ENCODE assay signal across 13 cellular contexts in the genomic region with DNA sequence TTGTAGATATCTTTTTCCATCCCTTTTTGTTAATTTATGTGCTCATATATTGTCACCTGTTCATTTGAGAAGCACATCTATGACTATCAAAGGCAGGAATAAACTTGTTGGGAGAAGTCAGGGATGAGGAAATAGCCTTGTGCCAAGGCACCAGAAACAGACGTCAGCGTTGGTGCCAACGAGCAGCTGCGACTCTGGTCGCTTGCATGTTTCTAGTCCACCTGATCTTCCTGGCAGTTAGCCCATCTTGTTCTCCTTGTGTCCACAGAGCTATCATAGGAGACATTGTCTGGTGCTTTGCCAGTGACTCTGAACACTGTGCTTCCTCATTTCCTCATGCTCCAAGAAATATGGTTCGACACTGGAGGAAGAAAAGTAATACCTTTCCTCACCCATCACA.
DNase-seq lines count a peak whose midpoint lies in the region; ATAC-seq and TF ChIP-seq lines count a peak whose summit lies in the region.
"Had no signal": no experiment of that assay in that cellular context is flagged by ENCODE, and none has a peak within 500 bp of the region (broad histone marks: within the 10 kb centered on the region; RNA-seq: fewer than 3 reads in every experiment).

No MANE protein-coding gene starts in this region.

- H3K27ac ChIP-seq in adrenal gland = no peak overlapping the region
- no peak overlapping the region for H3K27ac ChIP-seq in suprapubic skin
- H3K27ac ChIP-seq: BLaER1 treated with 17β-estradiol and CSF1 and Interleukin-3, amounts not matched to agents 10 nM and 100 nM had no signal

- peaks cover 0 to 13% of the 10 kb centered on the region in 2 donors for H3K4me1 ChIP-seq in adrenal gland (replicated peaks in 1 of 2)
- H3K4me1 ChIP-seq in mucosa of descending colon (ENCODE audit: low read depth) = peaks cover 6% of the 10 kb centered on the region
- peaks cover 2% of the 10 kb centered on the region for H3K4me1 ChIP-seq in suprapubic skin
- H3K4me1 ChIP-seq: BLaER1 treated with 17β-estradiol and CSF1 and Interleukin-3, amounts not matched to agents 10 nM and 100 nM had no signal

- intact Hi-C loops in adrenal gland (cut with DNase I) (no loop called here), mucosa of descending colon (cut with DNase I, micrococcal nuclease) (no loop called here)

- TF ChIP-seq CTCF in adrenal gland (IDR thresholded peaks at IDR 0.05) (no peak), mucosa of descending colon (IDR thresholded peaks at IDR 0.05) (no peak), suprapubic skin (IDR thresholded peaks at IDR 0.05) (no peak)

- 62 to 81% (median 74%) methylated on average over 6 of the region's 6 CpGs for WGBS in adrenal gland, 4 donors
- 40% methylated on average over 6 of the region's 6 CpGs for WGBS in suprapubic skin

- ATAC-seq in mucosa of descending colon (peak; percentile 93), HG02840 (IDR thresholded peaks at IDR 0.05; ENCODE audit: low FRiP score, unreplicated experiment) (no peak), GM18868 (IDR thresholded peaks at IDR 0.05; ENCODE audit: unreplicated experiment) (no peak)
- ATAC-seq: stimulated activated naive CD8-positive, alpha-beta T cell treated with anti-CD3 and anti-CD28 coated beads, Interleukin-15, amount 100 ng/mL, for 72 hours had no signal

- H3K9me3 ChIP-seq in adrenal gland (replicated peaks in 1 of 3) = no peaks in the 10 kb centered on the region
- H3K9me3 ChIP-seq in mucosa of descending colon = no peaks in the 10 kb centered on the region
- no peaks in the 10 kb centered on the region for H3K9me3 ChIP-seq in suprapubic skin

- no peak for TF ChIP-seq EP300 in suprapubic skin (IDR thresholded peaks at IDR 0.05)

- TF ChIP-seq POLR2A in adrenal gland (IDR thresholded peaks at IDR 0.05) = no peak
- TF ChIP-seq POLR2A in suprapubic skin (IDR thresholded peaks at IDR 0.05) = no peak

- peak; percentile 41 for DNase-seq in DMS153 treated with DMSO at 0.1 percent for 48 hours (lab: John Stamatoyannopoulos, UW; ENCODE audit: unreplicated experiment)
- DNase-seq in NCI-H2081 (lab: John Stamatoyannopoulos, UW) = peak; percentile 87 to 97
- DNase-seq in adrenal gland = peak in 4 of 7 donors; percentile 19 to 92 (median 42)
- peak; percentile 55 to 91 (median 71) for DNase-seq in mucosa of descending colon
- no peak for DNase-seq in activated naive CD4-positive, alpha-beta T cell treated with anti-CD3 and anti-CD28 coated beads, Interleukin-2, amount 50 U/mL, for 16 hours
- no peak for DNase-seq in suprapubic skin (ENCODE audit: low spot score in 2 of 2)
- DNase-seq: activated T-cell treated with anti-CD3 and anti-CD28 coated beads, Interleukin-2, amount 50 U/mL, for 24 hours; H9; occipital lobe; stimulated activated naive CD8-positive, alpha-beta T cell treated with anti-CD3 and anti-CD28 coated beads, Interleukin-15, amount 100 ng/mL, for 72 hours had no signal

- H3K36me3 ChIP-seq in adrenal gland (replicated peaks in 1 of 2) (no peaks in the 10 kb centered on the region), mucosa of descending colon (ENCODE audit: low read depth) (no peaks in the 10 kb centered on the region), suprapubic skin (no peaks in the 10 kb centered on the region)
- H3K36me3 ChIP-seq: BLaER1 treated with 17β-estradiol and CSF1 and Interleukin-3, amounts not matched to agents 10 nM and 100 nM had no signal

- H3K4me3 ChIP-seq in adrenal gland = no peak overlapping the region
- H3K4me3 ChIP-seq in mucosa of descending colon = no peak overlapping the region
- H3K4me3 ChIP-seq in suprapubic skin = no peak overlapping the region
- H3K4me3 ChIP-seq: BLaER1 treated with 17β-estradiol and CSF1 and Interleukin-3, amounts not matched to agents 10 nM and 100 nM had no signal

- H3K27me3 ChIP-seq in adrenal gland (no peaks in the 10 kb centered on the region), suprapubic skin (no peaks in the 10 kb centered on the region)
- H3K27me3 ChIP-seq: BLaER1 treated with 17β-estradiol and CSF1 and Interleukin-3, amounts not matched to agents 10 nM and 100 nM had no signal

Comparison
In these comparisons a context has a peak if more than half of its experiments do, and no peak if none do; other contexts are left out.
1. DNase-seq: peak in DMS153 treated with DMSO at 0.1 percent for 48 hours (single experiment), NCI-H2081 (2 of 2), adrenal gland (4 of 7) and mucosa of descending colon (3 of 3); none in activated naive CD4-positive, alpha-beta T cell treated with anti-CD3 and anti-CD28 coated beads, Interleukin-2, amount 50 U/mL, for 16 hours (single experiment) and suprapubic skin (0 of 2).